ENCODE assay signal across 8 cellular contexts in the genomic region with DNA sequence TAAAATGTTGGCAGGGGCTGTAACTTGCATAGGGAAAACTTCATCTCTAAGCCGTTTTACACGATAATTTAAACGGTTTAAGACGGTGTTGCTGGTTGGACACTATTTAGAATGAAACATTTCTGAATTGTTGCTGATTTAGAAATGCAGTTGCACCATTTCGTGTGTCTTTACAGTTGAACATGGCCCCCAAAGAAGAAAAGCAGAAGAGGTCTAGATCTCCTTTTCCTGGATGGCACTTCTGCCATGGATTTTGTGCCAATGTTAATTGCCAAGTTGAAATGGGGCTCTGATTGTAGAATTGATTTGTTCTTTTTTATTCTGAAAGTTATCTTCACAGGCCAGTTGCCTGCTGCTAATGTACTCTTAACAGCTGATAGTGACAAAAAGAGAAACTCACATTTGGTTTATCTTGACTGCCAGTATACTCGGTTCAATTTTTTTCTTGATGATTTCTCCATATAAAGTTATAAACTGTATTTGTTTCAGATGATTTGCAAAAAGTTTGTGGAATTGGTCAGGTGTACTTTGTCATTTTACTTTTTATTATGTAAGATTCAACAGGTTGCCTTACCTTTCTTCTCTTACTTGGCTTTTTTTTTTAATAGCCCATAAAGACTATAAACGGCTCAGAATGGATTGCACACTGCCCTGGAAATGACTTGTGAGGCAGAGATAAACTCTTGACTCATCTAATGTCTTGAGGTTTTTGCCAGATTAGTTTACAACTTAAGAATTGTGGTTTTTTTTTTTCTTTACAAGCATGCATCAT. TPM values are rescaled to one million over a fixed set of nuclear protein-coding genes. Genes with fewer than 3 reads are reported as not detected.
DNase-seq lines count a peak whose midpoint lies in the region; ATAC-seq, FAIRE-seq and TF ChIP-seq lines count a peak whose summit lies in the region.

No MANE protein-coding gene starts in this region.

- H3K27me3 ChIP-seq in fibroblast of lung (ENCODE audit: control insufficient read depth, insufficient read depth, low read length) (no peaks in the 10 kb centered on the region), pancreas (no peaks in the 10 kb centered on the region)

- H3K27ac Mint-ChIP-seq in T-helper 2 cell treated with Interferon-gamma antibody and Interleukin-4, amounts not matched to agents 5 μg/mL and 100 μg/mL, for 36 hours = peak overlapping the region; percentile 80

- H3K9ac ChIP-seq in fibroblast of lung (ENCODE audit: insufficient read depth, low read length) = peak overlapping the region; percentile 87

- H3K27ac ChIP-seq in C4-2B (peak overlapping the region; percentile 80), fibroblast of lung (ENCODE audit: insufficient read depth, low read length) (peak overlapping the region; percentile 63), pancreas (peak overlapping the region in 3 of 4 donors; percentile 92 to 97 (median 95))

- H4K20me1 ChIP-seq in fibroblast of lung (ENCODE audit: control insufficient read depth, extremely low read depth, insufficient read depth, low read length) = no peaks in the 10 kb centered on the region

- H3K4me3 ChIP-seq in HFF-Myc (replicated peaks; ENCODE audit: low read depth, low read length) (peak overlapping the region; percentile 60), fibroblast of lung (replicated peaks in 1 of 4; ENCODE audit: control extremely low read depth in 1 of 4, insufficient read depth in 1 of 4, low read depth in 3 of 4, low read length in 4 of 4) (peak overlapping the region; percentile 54 to 92 (median 72)), pancreas (peak overlapping the region; percentile 57 to 89 (median 70))

- H3K79me2 ChIP-seq in fibroblast of lung (ENCODE audit: control insufficient read depth, insufficient read depth, low read length) = peaks cover 39% of the 10 kb centered on the region

- H3K9me3 ChIP-seq in fibroblast of lung (ENCODE audit: control insufficient read depth, insufficient read depth, low read depth, low read length) = no peaks in the 10 kb centered on the region
- no peaks in the 10 kb centered on the region for H3K9me3 ChIP-seq in pancreas

- peak overlapping the region; percentile 94 for H3K4me3 Mint-ChIP-seq in T-helper 2 cell treated with Interferon-gamma antibody and Interleukin-4, amounts not matched to agents 5 μg/mL and 100 μg/mL, for 36 hours

- H3K36me3 ChIP-seq in fibroblast of lung (ENCODE audit: control insufficient read depth, insufficient read depth, low read length) (no peaks in the 10 kb centered on the region), pancreas (no peaks in the 10 kb centered on the region)

- 0 to 1% methylated on average over 7 of the region's 7 CpGs for WGBS in pancreas, 2 donors

- intact Hi-C loops in pancreas (cut with DNase I) = loop anchor here in 2 of 3 donors (10.0 kb wide), 2 partner anchors 124 to 134 kb away; no protein-coding TSS in a partner anchor

- peak; percentile 27 for DNase-seq in HFF-Myc (ENCODE audit: extremely low read depth, low read depth)
- no peak for DNase-seq in T-helper 2 cell treated with Interferon-gamma antibody and Interleukin-4, amounts not matched to agents 5 μg/mL and 100 μg/mL, for 36 hours (ENCODE audit: low spot score)
- DNase-seq in fibroblast of lung (ENCODE audit: low read depth in 2 of 2) = peak; percentile 63 to 83
- no peak for DNase-seq in pancreas
- no peak for DNase-seq in NCI-H1092 (lab: John Stamatoyannopoulos, UW)
- DNase-seq in NCI-H345 (lab: John Stamatoyannopoulos, UW) = no peak

- no peak for ATAC-seq in pancreas
- ATAC-seq in GM18519 (IDR thresholded peaks at IDR 0.05; ENCODE audit: low FRiP score, unreplicated experiment) = no peak

- peaks cover 37% of the 10 kb centered on the region for H3K4me1 Mint-ChIP-seq in T-helper 2 cell treated with Interferon-gamma antibody and Interleukin-4, amounts not matched to agents 5 μg/mL and 100 μg/mL, for 36 hours (ENCODE audit: low read depth)

- peak overlapping the region; percentile 4 for H2AFZ ChIP-seq in fibroblast of lung (ENCODE audit: low read length)

- H3K4me2 ChIP-seq in fibroblast of lung (ENCODE audit: extremely low read depth, insufficient read depth, low read length) = peak overlapping the region; percentile 83

- H3K9me3 Mint-ChIP-seq in T-helper 2 cell treated with Interferon-gamma antibody and Interleukin-4, amounts not matched to agents 5 μg/mL and 100 μg/mL, for 36 hours = no peaks in the 10 kb centered on the region

- H3K27me3 Mint-ChIP-seq in T-helper 2 cell treated with Interferon-gamma antibody and Interleukin-4, amounts not matched to agents 5 μg/mL and 100 μg/mL, for 36 hours (ENCODE audit: low read depth) = no peaks in the 10 kb centered on the region

- H3K36me3 Mint-ChIP-seq in T-helper 2 cell treated with Interferon-gamma antibody and Interleukin-4, amounts not matched to agents 5 μg/mL and 100 μg/mL, for 36 hours (ENCODE audit: low read depth) = peaks cover 4% of the 10 kb centered on the region

- H3K4me1 ChIP-seq in fibroblast of lung (ENCODE audit: control insufficient read depth, extremely low read depth, insufficient read depth, low read length) (peaks cover 2% of the 10 kb centered on the region), pancreas (peaks cover 8 to 34% (median 29%) of the 10 kb centered on the region in 3 donors)

- TF ChIP-seq CTCF in C4-2B (conservative IDR thresholded peaks at IDR 0.05) (no peak), HFF-Myc (IDR thresholded peaks at IDR 0.05; ENCODE audit: low read depth, low read length, missing control alignments) (no peak), fibroblast of lung (conservative IDR thresholded peaks at IDR 0.05 in 1 of 2, IDR thresholded peaks at IDR 0.05 in 1 of 2; ENCODE audit: low read depth in 1 of 2, low read length in 2 of 2) (no peak), pancreas (IDR thresholded peaks at IDR 0.05) (no peak)

- peak; percentile 70 for FAIRE-seq in pancreas (lab: Jason Lieb, UNC)

RNA-seq across cellular contexts. Expression of a gene that starts 1.4 kb away (rescaled TPM):
- total RNA-seq in fibroblast of lung (45.7 and 53.9 TPM in 2 replicates), pancreas (10 to 100 TPM; 31.4 to 46.1 (median 36.2) TPM)
- polyA plus RNA-seq in fibroblast of lung (27.4 and 31.0 TPM in 2 replicates), pancreas (10 to 100 TPM in 1 of 2 donors, 1 to 10 TPM in 1; 8.7 to 13.0 TPM)
- polyA plus RNA-seq in fibroblast of lung (2012) = 16.0 and 17.8 TPM in 2 replicates
- 22.5 and 35.6 TPM in 2 replicates for polyA minus RNA-seq in fibroblast of lung (ENCODE audit: low replicate concordance)

RNA-seq across cellular contexts. Expression of a gene that starts 29.1 kb away (rescaled TPM):
- 0.26 and 0.99 TPM in 2 replicates for total RNA-seq in fibroblast of lung
- polyA plus RNA-seq in fibroblast of lung = 0.64 and 0.72 TPM in 2 replicates
- 0.40 and 0.62 TPM in 2 replicates for polyA plus RNA-seq in fibroblast of lung (2012)
- polyA minus RNA-seq in fibroblast of lung (ENCODE audit: low replicate concordance) = not detected in 2 replicates
- total RNA-seq in pancreas = under 1 TPM in 5 of 6 donors, not detected in 1; 0.22 to 0.98 (median 0.64) TPM
- 1 to 10 TPM; 1.1 to 1.4 TPM for polyA plus RNA-seq in pancreas

Comparison
In these comparisons a context has a peak if more than half of its experiments do, and no peak if none do; other contexts are left out.
1. DNase-seq: peak in HFF-Myc (single experiment) and fibroblast of lung (2 of 2); none in T-helper 2 cell treated with Interferon-gamma antibody and Interleukin-4, amounts not matched to agents 5 μg/mL and 100 μg/mL, for 36 hours (single experiment), pancreas (0 of 6), NCI-H1092 (single experiment) and NCI-H345 (single experiment).
2. Peak in every context shown above with its lines, with median percentiles within 50 percentile points of each other: H3K27ac ChIP-seq and H3K4me3 ChIP-seq.